Comparison of ENCODE assay signal across 26 cellular contexts in the genomic region with DNA sequence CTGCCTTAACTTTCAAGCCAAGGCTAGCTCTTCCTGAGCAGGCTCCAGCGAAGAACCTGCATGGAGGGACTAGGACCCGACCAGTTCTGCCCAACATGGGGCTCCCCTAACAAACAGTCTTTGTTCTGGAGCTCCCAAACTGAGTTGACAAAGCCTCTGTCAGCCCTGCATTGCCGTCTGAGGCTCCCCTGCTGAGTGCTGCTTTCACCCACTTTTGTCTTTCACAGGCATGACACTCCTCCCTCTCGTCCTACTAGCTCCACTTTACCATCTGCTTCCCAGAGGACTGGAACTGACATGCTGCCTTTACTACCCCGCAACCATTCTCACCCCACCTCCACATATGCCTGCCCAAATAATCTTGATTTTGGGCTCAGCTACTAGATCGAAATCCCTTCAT. TPM values are rescaled to one million over a fixed set of nuclear protein-coding genes. Genes with fewer than 3 reads are reported as not detected.
DNase-seq lines count a peak whose midpoint lies in the region; ATAC-seq and TF ChIP-seq lines count a peak whose summit lies in the region.
"Had no signal": no experiment of that assay in that cellular context is flagged by ENCODE, and none has a peak within 500 bp of the region (broad histone marks: within the 10 kb centered on the region; RNA-seq: fewer than 3 reads in every experiment).

No MANE protein-coding gene starts in this region.

- no peak for TF ChIP-seq POLR2A in breast epithelium (IDR thresholded peaks at IDR 0.05)

- H3K4me1 ChIP-seq in breast epithelium (no peaks in the 10 kb centered on the region), endodermal cell (ENCODE audit: control insufficient read depth, insufficient read depth, low read length) (no peaks in the 10 kb centered on the region)
- H3K4me1 ChIP-seq: Peyer's patch, upper lobe of left lung had no signal

- H3K27me3 ChIP-seq in breast epithelium (no peaks in the 10 kb centered on the region), endodermal cell (ENCODE audit: control insufficient read depth, insufficient read depth, low read length, poor library complexity, severe bottlenecking) (no peaks in the 10 kb centered on the region)
- H3K27me3 ChIP-seq: BLaER1 treated with 17β-estradiol and CSF1 and Interleukin-3, amounts not matched to agents 10 nM and 100 nM; dorsolateral prefrontal cortex; Peyer's patch; upper lobe of left lung had no signal

- H3K27ac Mint-ChIP-seq in MCF 10A (ENCODE audit: low read depth, unreplicated experiment) (no peak overlapping the region), endodermal cell (no peak overlapping the region)
- H3K27ac Mint-ChIP-seq: activated CD4-positive, alpha-beta T cell treated with anti-CD3 and anti-CD28 coated beads, Interleukin-2, amount 10 ng/mL, durations not matched to agents 24 days and 14 days; mesothelial cell of epicardium; naive thymus-derived CD4-positive, alpha-beta T cell had no signal

- H3K27me3 Mint-ChIP-seq in MCF 10A (ENCODE audit: insufficient read depth, unreplicated experiment) (no peaks in the 10 kb centered on the region), endodermal cell (ENCODE audit: insufficient read depth) (peaks cover 3% of the 10 kb centered on the region)

- H3K9me3 Mint-ChIP-seq in MCF 10A (ENCODE audit: unreplicated experiment), result no peaks in the 10 kb centered on the region
- no peaks in the 10 kb centered on the region for H3K9me3 Mint-ChIP-seq in endodermal cell
- H3K9me3 Mint-ChIP-seq: activated CD4-positive, alpha-beta T cell treated with anti-CD3 and anti-CD28 coated beads, Interleukin-2, amount 10 ng/mL, durations not matched to agents 24 days and 14 days; mesothelial cell of epicardium had no signal

- 50 to 58% methylated on average over 6 of the region's 6 CpGs for WGBS in endodermal cell (ENCODE audit: insufficient coverage in 1 of 2, insufficient read length in 1 of 2), 2 experiments

- H3K4me1 Mint-ChIP-seq in MCF 10A (ENCODE audit: insufficient read depth, unreplicated experiment), result no peaks in the 10 kb centered on the region
- H3K4me1 Mint-ChIP-seq in endodermal cell, result peaks cover 36% of the 10 kb centered on the region

- H3K27ac ChIP-seq in breast epithelium (peak overlapping the region; percentile 16 to 77), endodermal cell (ENCODE audit: low read depth, low read length) (no peak overlapping the region)
- H3K27ac ChIP-seq: BLaER1 treated with 17β-estradiol and CSF1 and Interleukin-3, amounts not matched to agents 10 nM and 100 nM; Peyer's patch; upper lobe of left lung; WERI-Rb-1 had no signal

- no peaks in the 10 kb centered on the region for H3K9me3 ChIP-seq in breast epithelium
- H3K9me3 ChIP-seq in endodermal cell (ENCODE audit: control insufficient read depth, low read length), result no peaks in the 10 kb centered on the region
- H3K9me3 ChIP-seq: Peyer's patch, upper lobe of left lung had no signal

- no peaks in the 10 kb centered on the region for H3K36me3 Mint-ChIP-seq in MCF 10A (ENCODE audit: insufficient read depth, unreplicated experiment)
- no peaks in the 10 kb centered on the region for H3K36me3 Mint-ChIP-seq in endodermal cell (ENCODE audit: low read depth)
- H3K36me3 Mint-ChIP-seq: brain, mesothelial cell of epicardium had no signal

- ATAC-seq in GM21381 (IDR thresholded peaks at IDR 0.05; ENCODE audit: unreplicated experiment) (no peak), HG03159 (IDR thresholded peaks at IDR 0.05; ENCODE audit: unreplicated experiment) (no peak)
- ATAC-seq: activated T-cell treated with anti-CD3 and anti-CD28 coated beads, Interleukin-2, amount 50 U/mL, for 4 hours; naive thymus-derived CD4-positive, alpha-beta T cell had no signal

- no peak for TF ChIP-seq CTCF in breast epithelium (IDR thresholded peaks at IDR 0.05)
- TF ChIP-seq CTCF in MCF 10A (IDR thresholded peaks at IDR 0.05; ENCODE audit: unreplicated experiment), result no peak
- no peak for TF ChIP-seq CTCF in endodermal cell (conservative IDR thresholded peaks at IDR 0.05)

- H3K36me3 ChIP-seq in breast epithelium, result no peaks in the 10 kb centered on the region
- no peaks in the 10 kb centered on the region for H3K36me3 ChIP-seq in endodermal cell (ENCODE audit: control insufficient read depth, insufficient read depth, low read length)
- H3K36me3 ChIP-seq: BLaER1 treated with 17β-estradiol and CSF1 and Interleukin-3, amounts not matched to agents 10 nM and 100 nM; Peyer's patch; upper lobe of left lung; WERI-Rb-1 had no signal

- DNase-seq in breast epithelium (ENCODE audit: low spot score in 2 of 2), result no peak
- no peak for DNase-seq in MCF 10A (ENCODE audit: unreplicated experiment)
- peak; percentile 79 for DNase-seq in NCI-H345 (lab: John Stamatoyannopoulos, UW)
- peak; percentile 84 for DNase-seq in endodermal cell
- DNase-seq in superior temporal gyrus (ENCODE audit: extremely low spot score), result peak; percentile 25
- DNase-seq in glomerular visceral epithelial cell (ENCODE audit: extremely low spot score), result no peak
- DNase-seq: activated CD4-positive, alpha-beta T cell treated with anti-CD3 and anti-CD28 coated beads, Interleukin-2, amount 10 ng/mL, durations not matched to agents 24 days and 14 days; activated T-cell treated with anti-CD3 and anti-CD28 coated beads, Interleukin-2, amount 50 U/mL, for 4 hours; DMS79 treated with DMSO at 0.1 percent for 48 hours; naive thymus-derived CD4-positive, alpha-beta T cell; NCI-H1105; NCI-H2029 treated with DMSO at 0.1 percent for 48 hours; NCI-H526; Peyer's patch; SIG-M5; stimulated activated CD4-positive, alpha-beta T cell treated with anti-CD3 and anti-CD28 coated beads, Interleukin-2, amount 100 ng/mL, for 48 hours; SW 1271; T-helper 9 cell; upper lobe of left lung; WERI-Rb-1 had no signal

- BruUV-seq in MCF 10A (replicated peaks; lab: Mats Ljungman, UMichigan), result no TSS peak

- intact Hi-C loops in breast epithelium (cut with DNase I; ENCODE audit: low total_unique reads), result no loop called here
- intact Hi-C loops in MCF 10A (cut with micrococcal nuclease), result no loop called here

- CTCF ChIA-PET in MCF 10A (lab: Yijun Ruan, JAX), result interaction anchor here (0.5 to 1.1 kb wide), 2 partner anchors 53 to 150 kb away, joined by 3 to 4 read pairs; no protein-coding TSS in a partner anchor

- POLR2A ChIA-PET in MCF 10A (lab: Yijun Ruan, JAX), result no interaction called here

- H3K4me3 Mint-ChIP-seq in MCF 10A (ENCODE audit: unreplicated experiment), result no peak overlapping the region
- H3K4me3 Mint-ChIP-seq in endodermal cell, result no peak overlapping the region
- H3K4me3 Mint-ChIP-seq: activated CD4-positive, alpha-beta T cell treated with anti-CD3 and anti-CD28 coated beads, Interleukin-2, amount 10 ng/mL, durations not matched to agents 24 days and 14 days; activated T-cell treated with anti-CD3 and anti-CD28 coated beads, Interleukin-2, amount 50 U/mL, for 4 hours; brain; mesothelial cell of epicardium; naive thymus-derived CD4-positive, alpha-beta T cell had no signal

- no peak overlapping the region for H3K9ac ChIP-seq in endodermal cell (ENCODE audit: extremely low read depth, low read length, poor library complexity, severe bottlenecking)
- H3K9ac ChIP-seq: BLaER1 treated with 17β-estradiol and CSF1 and Interleukin-3, amounts not matched to agents 10 nM and 100 nM had no signal

- H3K4me3 ChIP-seq in breast epithelium, result no peak overlapping the region
- H3K4me3 ChIP-seq in endodermal cell (ENCODE audit: low read length), result no peak overlapping the region
- H3K4me3 ChIP-seq: BLaER1 treated with 17β-estradiol and CSF1 and Interleukin-3, amounts not matched to agents 10 nM and 100 nM; dorsolateral prefrontal cortex; Peyer's patch; upper lobe of left lung had no signal

RNA-seq across cellular contexts. Expression of a gene that starts 45.1 kb away (rescaled TPM):
- total RNA-seq in breast epithelium, result 10 to 100 TPM; 16.8 to 33.8 (median 22.1) TPM
- 17.1 and 19.7 TPM in 2 replicates for total RNA-seq in MCF 10A (2022)
- 10 to 100 TPM; 57.0 to 58.8 TPM for total RNA-seq in endodermal cell
- polyA plus RNA-seq in endodermal cell (2013, experiment 1 of 2), result 41.0 TPM
- 35.9 TPM for polyA plus RNA-seq in endodermal cell (2013, experiment 2 of 2)

RNA-seq across cellular contexts. Expression of a gene that starts 53.8 kb away (rescaled TPM):
- total RNA-seq in breast epithelium (10 to 100 TPM; 11.8 to 13.5 (median 13.3) TPM), MCF 10A (2022) (14.6 and 16.5 TPM in 2 replicates), endodermal cell (10 to 100 TPM in 1 of 2 donors, 1 to 10 TPM in 1; 8.6 to 10.3 TPM)
- 8.2 TPM for polyA plus RNA-seq in endodermal cell (2013, experiment 1 of 2)
- polyA plus RNA-seq in endodermal cell (2013, experiment 2 of 2), result 7.0 TPM

Comparison
In these comparisons a context has a peak if more than half of its experiments do, and no peak if none do; other contexts are left out.
1. DNase-seq: peak in NCI-H345 (single experiment), endodermal cell (single experiment) and superior temporal gyrus (single experiment); none in breast epithelium (0 of 2), MCF 10A (single experiment) and glomerular visceral epithelial cell (single experiment).